ENCODE assay signal across 1 cellular context in the genomic region with DNA sequence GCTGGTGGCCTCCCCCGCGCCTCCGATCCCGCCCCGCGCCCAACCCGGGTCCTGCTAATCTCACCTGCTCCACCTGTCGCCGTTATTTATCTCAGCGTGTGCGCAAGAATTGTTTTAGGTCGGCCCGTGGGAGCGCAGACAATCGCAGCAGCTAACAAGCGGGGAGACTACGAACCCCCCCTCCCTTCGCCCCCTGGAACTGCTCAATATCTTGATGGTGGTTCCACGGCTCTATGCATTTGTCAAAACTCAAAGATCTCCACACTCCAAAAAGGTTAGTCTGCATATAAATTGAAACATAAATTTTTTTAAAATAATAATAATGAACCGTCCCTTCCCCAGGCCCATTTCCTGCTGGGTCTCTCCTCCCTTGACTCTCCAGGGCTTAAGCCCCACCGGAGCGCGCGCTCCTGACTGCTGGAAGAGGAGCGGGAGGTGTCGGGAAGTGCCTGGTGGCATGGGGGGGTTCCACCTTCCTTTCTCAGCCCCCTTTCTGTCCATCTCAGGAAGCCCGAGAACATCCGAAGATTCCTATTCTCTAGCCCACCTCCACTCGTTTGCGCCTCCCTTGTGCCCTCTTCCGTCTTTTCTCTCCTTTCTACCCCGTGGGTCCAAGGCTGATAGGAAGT.
TF ChIP-seq lines count a peak whose summit lies in the region.

No MANE protein-coding gene starts in this region.

TF ChIP-seq in K562, 482 proteins besides CTCF, POLR2A, EP300 and RAD21 (continued from another document):
- TF ChIP-seq CBFA2T2 (conservative IDR thresholded peaks at IDR 0.05): 0 out of 2 replicates have a peak, but pooled peaks have one; percentile 18
- TF ChIP-seq ZNF12 (CRISPR knock-in tag; IDR thresholded peaks at IDR 0.05): no peak
- TF ChIP-seq, protein P1, sequence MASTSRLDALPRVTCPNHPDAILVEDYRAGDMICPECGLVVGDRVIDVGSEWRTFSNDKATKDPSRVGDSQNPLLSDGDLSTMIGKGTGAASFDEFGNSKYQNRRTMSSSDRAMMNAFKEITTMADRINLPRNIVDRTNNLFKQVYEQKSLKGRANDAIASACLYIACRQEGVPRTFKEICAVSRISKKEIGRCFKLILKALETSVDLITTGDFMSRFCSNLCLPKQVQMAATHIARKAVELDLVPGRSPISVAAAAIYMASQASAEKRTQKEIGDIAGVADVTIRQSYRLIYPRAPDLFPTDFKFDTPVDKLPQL (IDR thresholded peaks at IDR 0.05; ENCODE audit: extremely low read depth, insufficient read length): no peak
- TF ChIP-seq EGR1 (conservative IDR thresholded peaks at IDR 0.05): 0 out of 2 replicates have a peak, but pooled peaks have one; percentile 11
- TF ChIP-seq, protein P2, sequence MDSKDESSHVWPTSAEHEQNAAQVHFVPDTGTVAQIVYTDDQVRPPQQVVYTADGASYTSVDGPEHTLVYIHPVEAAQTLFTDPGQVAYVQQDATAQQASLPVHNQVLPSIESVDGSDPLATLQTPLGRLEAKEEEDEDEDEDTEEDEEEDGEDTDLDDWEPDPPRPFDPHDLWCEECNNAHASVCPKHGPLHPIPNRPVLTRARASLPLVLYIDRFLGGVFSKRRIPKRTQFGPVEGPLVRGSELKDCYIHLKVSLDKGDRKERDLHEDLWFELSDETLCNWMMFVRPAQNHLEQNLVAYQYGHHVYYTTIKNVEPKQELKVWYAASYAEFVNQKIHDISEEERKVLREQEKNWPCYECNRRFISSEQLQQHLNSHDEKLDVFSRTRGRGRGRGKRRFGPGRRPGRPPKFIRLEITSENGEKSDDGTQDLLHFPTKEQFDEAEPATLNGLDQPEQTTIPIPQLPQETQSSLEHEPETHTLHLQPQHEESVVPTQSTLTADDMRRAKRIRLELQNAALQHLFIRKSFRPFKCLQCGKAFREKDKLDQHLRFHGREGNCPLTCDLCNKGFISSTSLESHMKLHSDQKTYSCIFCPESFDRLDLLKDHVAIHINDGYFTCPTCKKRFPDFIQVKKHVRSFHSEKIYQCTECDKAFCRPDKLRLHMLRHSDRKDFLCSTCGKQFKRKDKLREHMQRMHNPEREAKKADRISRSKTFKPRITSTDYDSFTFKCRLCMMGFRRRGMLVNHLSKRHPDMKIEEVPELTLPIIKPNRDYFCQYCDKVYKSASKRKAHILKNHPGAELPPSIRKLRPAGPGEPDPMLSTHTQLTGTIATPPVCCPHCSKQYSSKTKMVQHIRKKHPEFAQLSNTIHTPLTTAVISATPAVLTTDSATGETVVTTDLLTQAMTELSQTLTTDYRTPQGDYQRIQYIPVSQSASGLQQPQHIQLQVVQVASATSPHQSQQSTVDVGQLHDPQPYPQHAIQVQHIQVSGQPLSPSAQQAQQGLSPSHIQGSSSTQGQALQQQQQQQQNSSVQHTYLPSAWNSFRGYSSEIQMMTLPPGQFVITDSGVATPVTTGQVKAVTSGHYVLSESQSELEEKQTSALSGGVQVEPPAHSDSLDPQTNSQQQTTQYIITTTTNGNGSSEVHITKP (IDR thresholded peaks at IDR 0.05; ENCODE audit: partially characterized antibody): no peak
